Comparison of ENCODE assay signal across 1 cellular context in the genomic region with DNA sequence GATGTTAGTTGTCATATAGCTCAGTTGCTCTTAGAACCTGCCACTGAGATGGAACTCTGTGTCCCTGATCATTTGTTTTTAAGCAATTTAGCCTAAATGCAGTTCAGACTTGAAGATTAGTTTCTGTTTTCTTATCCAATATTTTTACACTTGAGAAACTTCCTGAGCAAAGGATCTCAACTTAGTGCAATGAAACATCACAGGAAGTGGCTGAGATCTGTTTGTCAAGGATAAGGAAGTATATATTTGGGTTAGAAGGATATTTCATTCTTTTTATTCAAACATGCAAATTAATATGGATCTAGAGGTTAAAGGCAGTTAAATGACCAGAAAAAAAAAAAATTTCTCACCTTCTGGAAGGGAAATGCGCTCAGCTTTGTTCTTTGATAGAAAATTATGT.
TF ChIP-seq lines count a peak whose summit lies in the region.

No MANE protein-coding gene starts in this region.

TF ChIP-seq in A549, 52 proteins besides CTCF, POLR2A, EP300 and RAD21 (continued from another document):
- TF ChIP-seq, protein P1, sequence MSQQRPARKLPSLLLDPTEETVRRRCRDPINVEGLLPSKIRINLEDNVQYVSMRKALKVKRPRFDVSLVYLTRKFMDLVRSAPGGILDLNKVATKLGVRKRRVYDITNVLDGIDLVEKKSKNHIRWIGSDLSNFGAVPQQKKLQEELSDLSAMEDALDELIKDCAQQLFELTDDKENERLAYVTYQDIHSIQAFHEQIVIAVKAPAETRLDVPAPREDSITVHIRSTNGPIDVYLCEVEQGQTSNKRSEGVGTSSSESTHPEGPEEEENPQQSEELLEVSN (IDR thresholded peaks at IDR 0.05; ENCODE audit: borderline replicate concordance, low read depth): no peak
- TF ChIP-seq KDM5A (IDR thresholded peaks at IDR 0.05) (no peak), MYC (IDR thresholded peaks at IDR 0.05; ENCODE audit: borderline replicate concordance, low read length) (no peak), NFE2L2 (conservative IDR thresholded peaks at IDR 0.05; ENCODE audit: low read length) (no peak), CHD2 (IDR thresholded peaks at IDR 0.05; ENCODE audit: low read length, partially characterized antibody) (no peak), KDM1A (IDR thresholded peaks at IDR 0.05; ENCODE audit: low read depth) (no peak)
